In genomic region chr1:247936965-247937734, GRCh38 we compare ENCODE assay signal across 8 cellular contexts. TPM values are rescaled to one million over a fixed set of nuclear protein-coding genes. Genes with fewer than 3 reads are reported as not detected.
A peak's percentile ranks its signal among the peaks of the same experiment; 100 is the strongest.
DNase-seq lines count a peak whose midpoint lies in the region; ATAC-seq and TF ChIP-seq lines count a peak whose summit lies in the region.
"Not testable (repeated sequence)": the region's sequence is repeated elsewhere in the genome, so short reads cannot be mapped to it uniquely, and the experiment has no call there.

No MANE protein-coding gene starts in this region.

- not testable (repeated sequence) for H3K27ac ChIP-seq in coronary artery

- peak; percentile 100 for ATAC-seq in HG03103 (IDR thresholded peaks at IDR 0.05; ENCODE audit: low read depth, unreplicated experiment)

- not testable (repeated sequence) for H3K27ac Mint-ChIP-seq in activated CD4-positive, alpha-beta memory T cell treated with anti-CD3 and anti-CD28 coated beads for 36 hours

- POLR2A ChIA-PET in activated CD4-positive, alpha-beta memory T cell treated with anti-CD3 and anti-CD28 coated beads for 36 hours (lab: Charles Lee) = interaction anchor here (0.7 kb wide), 1 partner anchor 442 kb away, joined by 3 read pairs; no protein-coding TSS in a partner anchor

- DNase-seq in AML-193 (lab: John Stamatoyannopoulos, UW) = peak; percentile 72 to 86
- DNase-seq in GM19240 (ENCODE audit: insufficient read length, low spot score) = peak; percentile 47
- peak; percentile 29 for DNase-seq in NCI-H526 treated with DMSO at 0.1 percent for 48 hours (lab: John Stamatoyannopoulos, UW)
- peak; percentile 94 for DNase-seq in activated CD4-positive, alpha-beta memory T cell treated with anti-CD3 and anti-CD28 coated beads for 36 hours
- DNase-seq in coronary artery (ENCODE audit: low spot score) = not testable (repeated sequence)
- peak; percentile 78 for DNase-seq in left kidney (ENCODE audit: low read depth, low spot score)
- peak; percentile 95 for DNase-seq in stimulated activated CD4-positive, alpha-beta T cell treated with anti-CD3 and anti-CD28 coated beads, Interleukin-1b, Interleukin-23, amount 100 ng/mL, for 48 hours

- peak overlapping the region; percentile 60 for H3K4me3 ChIP-seq in coronary artery

- H3K4me1 Mint-ChIP-seq in activated CD4-positive, alpha-beta memory T cell treated with anti-CD3 and anti-CD28 coated beads for 36 hours (ENCODE audit: low read depth) = not testable (repeated sequence)

- H3K4me3 Mint-ChIP-seq in activated CD4-positive, alpha-beta memory T cell treated with anti-CD3 and anti-CD28 coated beads for 36 hours = peak overlapping the region; percentile 77

- H3K27me3 Mint-ChIP-seq in activated CD4-positive, alpha-beta memory T cell treated with anti-CD3 and anti-CD28 coated beads for 36 hours = not testable (repeated sequence)

- not testable (repeated sequence) for TF ChIP-seq CTCF in coronary artery (IDR thresholded peaks at IDR 0.05)

- CTCF ChIA-PET in activated CD4-positive, alpha-beta memory T cell treated with anti-CD3 and anti-CD28 coated beads for 36 hours (lab: Charles Lee) = interaction anchor here (0.5 to 1.2 kb wide), 4 partner anchors 31 to 676 kb away, joined by 3 to 5 read pairs (median 3); no protein-coding TSS in a partner anchor

- H3K9me3 Mint-ChIP-seq in activated CD4-positive, alpha-beta memory T cell treated with anti-CD3 and anti-CD28 coated beads for 36 hours = not testable (repeated sequence)

- intact Hi-C loops in activated CD4-positive, alpha-beta memory T cell treated with anti-CD3 and anti-CD28 coated beads for 36 hours (cut with micrococcal nuclease) = loop anchor here (5.0 to 10.0 kb wide), 2 partner anchors 168 to 870 kb away; no protein-coding TSS in a partner anchor

- H3K36me3 Mint-ChIP-seq in activated CD4-positive, alpha-beta memory T cell treated with anti-CD3 and anti-CD28 coated beads for 36 hours = not testable (repeated sequence)

RNA-seq across cellular contexts. Expression of gene OR2L8, which starts 11.5 kb away (rescaled TPM):
- not detected for total RNA-seq in activated CD4-positive, alpha-beta memory T cell treated with anti-CD3 and anti-CD28 coated beads for 36 hours

RNA-seq across cellular contexts. Expression of gene OR2AJ1, which starts 12.5 kb away (rescaled TPM):
- not detected for total RNA-seq in activated CD4-positive, alpha-beta memory T cell treated with anti-CD3 and anti-CD28 coated beads for 36 hours

RNA-seq across cellular contexts. Expression of gene OR2T8, which starts 17.1 kb away (rescaled TPM):
- not detected for total RNA-seq in activated CD4-positive, alpha-beta memory T cell treated with anti-CD3 and anti-CD28 coated beads for 36 hours

RNA-seq across cellular contexts. Expression of gene OR2AK2, which starts 27.9 kb away (rescaled TPM):
- total RNA-seq in activated CD4-positive, alpha-beta memory T cell treated with anti-CD3 and anti-CD28 coated beads for 36 hours = not detected

RNA-seq across cellular contexts. Expression of gene OR2W3, which starts 41.8 kb away (rescaled TPM):
- not detected for total RNA-seq in activated CD4-positive, alpha-beta memory T cell treated with anti-CD3 and anti-CD28 coated beads for 36 hours
